12 cellular contexts compared by ENCODE assay signal in genomic region chr4:126899382-126899801, GRCh38.
DNase-seq lines count a peak whose midpoint lies in the region; ATAC-seq and TF ChIP-seq lines count a peak whose summit lies in the region.
"Had no signal": no experiment of that assay in that cellular context is flagged by ENCODE, and none has a peak within 500 bp of the region (broad histone marks: within the 10 kb centered on the region; RNA-seq: fewer than 3 reads in every experiment).

No MANE protein-coding gene starts in this region.

- H3K4me3 ChIP-seq in BJ (ENCODE audit: low read depth, low read length) (no peak overlapping the region), fibroblast of lung (replicated peaks in 1 of 4; ENCODE audit: control extremely low read depth in 1 of 4, insufficient read depth in 1 of 4, low read depth in 3 of 4, low read length in 4 of 4) (no peak overlapping the region)
- H3K4me3 ChIP-seq: GM12878, prostate gland had no signal

- POLR2A ChIA-PET in BJ (lab: Charles Lee): no interaction called here

- H2AFZ ChIP-seq in fibroblast of lung (ENCODE audit: low read length): no peak overlapping the region

- ATAC-seq in HG02588 (IDR thresholded peaks at IDR 0.05; ENCODE audit: unreplicated experiment): no peak
- ATAC-seq: GM12878 had no signal

- peaks cover 6% of the 10 kb centered on the region for H3K4me1 ChIP-seq in fibroblast of lung (ENCODE audit: control insufficient read depth, extremely low read depth, insufficient read depth, low read length)
- H3K4me1 ChIP-seq: prostate gland had no signal

- H3K4me2 ChIP-seq in fibroblast of lung (ENCODE audit: extremely low read depth, insufficient read depth, low read length): no peak overlapping the region

- no peaks in the 10 kb centered on the region for H3K36me3 ChIP-seq in BJ (ENCODE audit: control insufficient read depth, insufficient read depth, low read length)
- no peaks in the 10 kb centered on the region for H3K36me3 ChIP-seq in fibroblast of lung (ENCODE audit: control insufficient read depth, insufficient read depth, low read length)
- H3K36me3 ChIP-seq: prostate gland had no signal

- H3K27ac ChIP-seq in fibroblast of lung (ENCODE audit: insufficient read depth, low read length): no peak overlapping the region
- H3K27ac ChIP-seq: prostate gland had no signal

- H3K9ac ChIP-seq in fibroblast of lung (ENCODE audit: insufficient read depth, low read length): no peak overlapping the region

- no peaks in the 10 kb centered on the region for H4K20me1 ChIP-seq in fibroblast of lung (ENCODE audit: control insufficient read depth, extremely low read depth, insufficient read depth, low read length)

- H3K79me2 ChIP-seq in fibroblast of lung (ENCODE audit: control insufficient read depth, insufficient read depth, low read length): no peaks in the 10 kb centered on the region

- DNase-seq in BJ (ENCODE audit: low read depth) (peak; percentile 66), NCI-H446 treated with DMSO at 0.1 percent for 48 hours (lab: John Stamatoyannopoulos, UW) (peak; percentile 88), fibroblast of lung (ENCODE audit: low read depth in 2 of 2) (peak; percentile 95 to 97), non-pigmented ciliary epithelial cell (ENCODE audit: low read depth) (peak; percentile 86), NAMALWA (ENCODE audit: low spot score) (no peak)
- no peak for DNase-seq in activated CD4-positive, alpha-beta T cell treated with anti-CD3 and anti-CD28 coated beads, Interleukin-2, amount 50 U/mL, for 48 hours
- no peak for DNase-seq in activated CD8-positive, alpha-beta memory T cell treated with anti-CD3 and anti-CD28 coated beads, Interleukin-2, amount 50 U/mL, for 48 hours
- DNase-seq: CD4-positive, alpha-beta memory T cell; effector CD4-positive, alpha-beta T cell had no signal

- TF ChIP-seq CTCF in BJ (IDR thresholded peaks at IDR 0.05; ENCODE audit: insufficient read depth, low read depth, low read length) (no peak), fibroblast of lung (conservative IDR thresholded peaks at IDR 0.05 in 1 of 2, IDR thresholded peaks at IDR 0.05 in 1 of 2; ENCODE audit: low read depth in 1 of 2, low read length in 2 of 2) (no peak)

- H3K9me3 ChIP-seq in fibroblast of lung (ENCODE audit: control insufficient read depth, insufficient read depth, low read depth, low read length): no peaks in the 10 kb centered on the region
- H3K9me3 ChIP-seq: prostate gland had no signal

- H3K27me3 ChIP-seq in BJ (ENCODE audit: control insufficient read depth, insufficient read depth, low read length) (no peaks in the 10 kb centered on the region), fibroblast of lung (ENCODE audit: control insufficient read depth, insufficient read depth, low read length) (no peaks in the 10 kb centered on the region)

- CTCF ChIA-PET in BJ (lab: Yijun Ruan, JAX): interaction anchor here (0.8 to 1.3 kb wide), 5 partner anchors 9 to 244 kb away, joined by 3 to 4 read pairs (median 3); no protein-coding TSS in a partner anchor

Comparison
In these comparisons a context has a peak if more than half of its experiments do, and no peak if none do; other contexts are left out.
1. DNase-seq: peak in BJ (single experiment), NCI-H446 treated with DMSO at 0.1 percent for 48 hours (single experiment), fibroblast of lung (2 of 2) and non-pigmented ciliary epithelial cell (single experiment); none in NAMALWA (single experiment), activated CD4-positive, alpha-beta T cell treated with anti-CD3 and anti-CD28 coated beads, Interleukin-2, amount 50 U/mL, for 48 hours (0 of 2) and activated CD8-positive, alpha-beta memory T cell treated with anti-CD3 and anti-CD28 coated beads, Interleukin-2, amount 50 U/mL, for 48 hours (single experiment).